In the genomic region with DNA sequence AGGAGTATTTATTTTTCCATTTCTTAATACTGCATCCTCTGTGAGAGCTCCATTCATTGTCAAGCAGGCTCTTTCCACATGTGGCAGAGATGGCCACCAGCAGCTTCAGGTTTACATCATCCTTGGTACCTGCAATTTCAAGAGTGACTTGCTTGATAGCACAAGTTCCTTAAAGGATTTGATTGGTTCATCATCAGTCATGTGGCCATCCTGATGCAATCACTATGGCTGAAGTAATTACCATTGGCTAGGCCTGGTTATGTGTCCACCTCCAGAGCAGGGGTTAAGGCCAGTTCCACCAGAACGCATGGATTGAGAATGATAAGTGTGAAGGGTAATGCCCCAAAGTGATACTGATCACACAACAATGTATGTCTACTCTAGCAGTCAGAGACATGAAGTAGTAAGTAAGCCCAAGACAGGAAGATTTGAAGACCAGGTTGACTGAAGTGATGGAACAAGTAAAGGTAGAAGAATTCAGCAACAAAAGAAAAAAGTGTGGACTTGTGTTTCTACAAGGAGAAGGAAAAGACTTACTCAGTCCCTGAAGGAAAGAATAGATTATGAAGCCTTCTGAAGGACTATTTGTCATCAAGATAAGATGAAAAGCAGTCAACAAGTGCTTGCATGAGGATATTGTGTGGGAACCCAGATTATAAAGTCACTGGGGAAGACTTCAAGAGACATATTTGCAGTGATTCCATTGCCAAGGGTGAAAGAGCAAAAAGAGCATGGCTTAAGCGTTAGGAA, we compare ENCODE assay signal across 1 cellular context.
TF ChIP-seq lines count a peak whose summit lies in the region.

No MANE protein-coding gene starts in this region.

TF ChIP-seq in H1, 55 proteins besides CTCF, POLR2A, EP300 and RAD21 (continued from another document):
- TF ChIP-seq, protein P1, sequence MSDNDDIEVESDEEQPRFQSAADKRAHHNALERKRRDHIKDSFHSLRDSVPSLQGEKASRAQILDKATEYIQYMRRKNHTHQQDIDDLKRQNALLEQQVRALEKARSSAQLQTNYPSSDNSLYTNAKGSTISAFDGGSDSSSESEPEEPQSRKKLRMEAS (IDR thresholded peaks at IDR 0.05), result no peak
- TF ChIP-seq SRF (IDR thresholded peaks at IDR 0.05; ENCODE audit: low read depth, low read length), result no peak
- TF ChIP-seq EGR1 (IDR thresholded peaks at IDR 0.05; ENCODE audit: borderline replicate concordance, low read depth, low read length), result no peak
- TF ChIP-seq BCL11A (IDR thresholded peaks at IDR 0.05; ENCODE audit: low read depth in 2 of 2, low read length in 2 of 2), result no peak
- TF ChIP-seq HDAC6 (IDR thresholded peaks at IDR 0.05; ENCODE audit: low read depth, low read length), result no peak
- TF ChIP-seq JUND (IDR thresholded peaks at IDR 0.05; ENCODE audit: low read length), result no peak
- TF ChIP-seq CTBP2 (IDR thresholded peaks at IDR 0.05; ENCODE audit: borderline replicate concordance, insufficient read depth, insufficient read length, low read length), result no peak
